In the genomic region with DNA sequence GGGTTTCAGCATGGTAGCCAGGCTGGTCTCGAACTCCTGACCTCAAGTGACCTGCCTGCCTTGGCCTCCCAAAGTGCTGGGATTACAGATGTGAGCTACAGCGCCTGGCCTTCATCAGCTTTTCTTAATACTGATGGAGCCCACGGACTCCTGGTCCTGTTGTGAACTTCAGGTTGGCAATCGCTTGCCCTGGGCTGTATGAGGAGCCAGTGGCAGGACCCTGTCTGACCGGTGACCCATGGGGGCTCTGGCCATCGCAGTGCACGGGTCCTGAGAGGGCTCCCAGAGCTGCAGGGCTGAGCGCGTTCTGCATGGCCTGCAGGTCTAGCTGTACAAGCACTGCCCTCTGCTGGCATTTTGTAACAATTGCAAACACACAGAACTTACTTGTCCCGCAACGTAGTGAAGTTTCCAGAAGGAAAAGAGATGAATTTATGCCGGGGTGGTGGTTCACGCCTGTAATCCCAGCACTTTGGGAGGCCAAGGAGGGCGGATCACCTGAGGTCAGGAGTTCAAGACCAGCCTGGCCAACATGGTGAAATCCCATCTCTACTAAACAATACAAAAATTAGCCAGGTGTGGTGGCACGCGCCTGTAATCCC, we compare ENCODE assay signal across 1 cellular context.
TF ChIP-seq lines count a peak whose summit lies in the region.

No MANE protein-coding gene starts in this region.

TF ChIP-seq in HepG2, 621 proteins besides CTCF, POLR2A, EP300 and RAD21 (continued from another document and continues in another):
- TF ChIP-seq, protein P1, sequence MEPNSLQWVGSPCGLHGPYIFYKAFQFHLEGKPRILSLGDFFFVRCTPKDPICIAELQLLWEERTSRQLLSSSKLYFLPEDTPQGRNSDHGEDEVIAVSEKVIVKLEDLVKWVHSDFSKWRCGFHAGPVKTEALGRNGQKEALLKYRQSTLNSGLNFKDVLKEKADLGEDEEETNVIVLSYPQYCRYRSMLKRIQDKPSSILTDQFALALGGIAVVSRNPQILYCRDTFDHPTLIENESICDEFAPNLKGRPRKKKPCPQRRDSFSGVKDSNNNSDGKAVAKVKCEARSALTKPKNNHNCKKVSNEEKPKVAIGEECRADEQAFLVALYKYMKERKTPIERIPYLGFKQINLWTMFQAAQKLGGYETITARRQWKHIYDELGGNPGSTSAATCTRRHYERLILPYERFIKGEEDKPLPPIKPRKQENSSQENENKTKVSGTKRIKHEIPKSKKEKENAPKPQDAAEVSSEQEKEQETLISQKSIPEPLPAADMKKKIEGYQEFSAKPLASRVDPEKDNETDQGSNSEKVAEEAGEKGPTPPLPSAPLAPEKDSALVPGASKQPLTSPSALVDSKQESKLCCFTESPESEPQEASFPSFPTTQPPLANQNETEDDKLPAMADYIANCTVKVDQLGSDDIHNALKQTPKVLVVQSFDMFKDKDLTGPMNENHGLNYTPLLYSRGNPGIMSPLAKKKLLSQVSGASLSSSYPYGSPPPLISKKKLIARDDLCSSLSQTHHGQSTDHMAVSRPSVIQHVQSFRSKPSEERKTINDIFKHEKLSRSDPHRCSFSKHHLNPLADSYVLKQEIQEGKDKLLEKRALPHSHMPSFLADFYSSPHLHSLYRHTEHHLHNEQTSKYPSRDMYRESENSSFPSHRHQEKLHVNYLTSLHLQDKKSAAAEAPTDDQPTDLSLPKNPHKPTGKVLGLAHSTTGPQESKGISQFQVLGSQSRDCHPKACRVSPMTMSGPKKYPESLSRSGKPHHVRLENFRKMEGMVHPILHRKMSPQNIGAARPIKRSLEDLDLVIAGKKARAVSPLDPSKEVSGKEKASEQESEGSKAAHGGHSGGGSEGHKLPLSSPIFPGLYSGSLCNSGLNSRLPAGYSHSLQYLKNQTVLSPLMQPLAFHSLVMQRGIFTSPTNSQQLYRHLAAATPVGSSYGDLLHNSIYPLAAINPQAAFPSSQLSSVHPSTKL (CRISPR knock-in tag; IDR thresholded peaks at IDR 0.05), result peak; percentile 27; the same call in 1 of the 2 replicates
- peak; percentile 28; the same call in 1 of the 2 replicates for TF ChIP-seq ZNF580 (CRISPR knock-in tag; IDR thresholded peaks at IDR 0.05; ENCODE audit: borderline replicate concordance, low read depth)
- TF ChIP-seq, protein P2, sequence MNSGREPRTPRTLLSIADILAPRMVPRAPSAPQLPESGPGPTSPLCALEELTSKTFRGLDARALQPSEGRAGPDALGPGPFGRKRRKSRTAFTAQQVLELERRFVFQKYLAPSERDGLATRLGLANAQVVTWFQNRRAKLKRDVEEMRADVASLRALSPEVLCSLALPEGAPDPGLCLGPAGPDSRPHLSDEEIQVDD (CRISPR knock-in tag; IDR thresholded peaks at IDR 0.05; ENCODE audit: borderline replicate concordance), result 0 out of 2 replicates have a peak, but pooled peaks have one; percentile 25
- TF ChIP-seq HOXA3 (CRISPR knock-in tag; IDR thresholded peaks at IDR 0.05), result peak; percentile 70
- 0 out of 2 replicates have a peak, but pooled peaks have one; percentile 40 for TF ChIP-seq ZNF142 (CRISPR knock-in tag; IDR thresholded peaks at IDR 0.05)
- 0 out of 2 replicates have a peak, but pooled peaks have one; percentile 36 for TF ChIP-seq MTF2 (CRISPR knock-in tag; IDR thresholded peaks at IDR 0.05; ENCODE audit: borderline replicate concordance)
- peak; percentile 79; the same call in 1 of the 2 replicates for TF ChIP-seq ZBTB7A (CRISPR knock-in tag; IDR thresholded peaks at IDR 0.05)
- 0 out of 2 replicates have a peak, but pooled peaks have one; percentile 34 for TF ChIP-seq SOX5 (CRISPR knock-in tag; IDR thresholded peaks at IDR 0.05; ENCODE audit: borderline replicate concordance)
- peak; percentile 66; the same call in 1 of the 2 replicates for TF ChIP-seq ARID4A (CRISPR knock-in tag; IDR thresholded peaks at IDR 0.05; ENCODE audit: borderline replicate concordance)
- 0 out of 2 replicates have a peak, but pooled peaks have one; percentile 55 for TF ChIP-seq GLI4 (CRISPR knock-in tag; IDR thresholded peaks at IDR 0.05; ENCODE audit: borderline replicate concordance)
- TF ChIP-seq HIVEP1 (CRISPR knock-in tag; IDR thresholded peaks at IDR 0.05), result peak; percentile 66; the same call in 1 of the 2 replicates
- 0 out of 2 replicates have a peak, but pooled peaks have one; percentile 32 for TF ChIP-seq ZNF564 (CRISPR knock-in tag; IDR thresholded peaks at IDR 0.05)
- peak; percentile 66; the same call in 1 of the 2 replicates for TF ChIP-seq SP4 (CRISPR knock-in tag; IDR thresholded peaks at IDR 0.05)
- peak; percentile 71; the same call in 1 of the 2 replicates for TF ChIP-seq ZNF567 (CRISPR knock-in tag; IDR thresholded peaks at IDR 0.05; ENCODE audit: borderline replicate concordance)
- TF ChIP-seq ZNF761 (CRISPR knock-in tag; conservative IDR thresholded peaks at IDR 0.05), result 0 out of 2 replicates have a peak, but pooled peaks have one; percentile 33
- peak; percentile 66; the same call in 1 of the 2 replicates for TF ChIP-seq NFKB2 (CRISPR knock-in tag; IDR thresholded peaks at IDR 0.05; ENCODE audit: borderline replicate concordance)
- TF ChIP-seq ZNF687 (CRISPR knock-in tag; IDR thresholded peaks at IDR 0.05), result peak; percentile 90
- peak; percentile 40; the same call in 1 of the 2 replicates for TF ChIP-seq ZNF121 (CRISPR knock-in tag; IDR thresholded peaks at IDR 0.05)
- peak; percentile 83; the same call in 1 of the 2 replicates for TF ChIP-seq SMAD1 (CRISPR knock-in tag; IDR thresholded peaks at IDR 0.05; ENCODE audit: borderline replicate concordance, low read depth)
- TF ChIP-seq NFATC3 (CRISPR knock-in tag; IDR thresholded peaks at IDR 0.05), result 0 out of 2 replicates have a peak, but pooled peaks have one; percentile 43
- TF ChIP-seq ZSCAN9 (CRISPR knock-in tag; IDR thresholded peaks at IDR 0.05; ENCODE audit: borderline replicate concordance), result 0 out of 2 replicates have a peak, but pooled peaks have one; percentile 20
- TF ChIP-seq ZNF329 (CRISPR knock-in tag; IDR thresholded peaks at IDR 0.05; ENCODE audit: low read depth), result peak; percentile 54; the same call in 1 of the 2 replicates
- 0 out of 2 replicates have a peak, but pooled peaks have one; percentile 53 for TF ChIP-seq CEBPG (CRISPR knock-in tag; IDR thresholded peaks at IDR 0.05)
- TF ChIP-seq HDAC1 (CRISPR knock-in tag; IDR thresholded peaks at IDR 0.05), result 0 out of 2 replicates have a peak, but pooled peaks have one; percentile 24
- TF ChIP-seq ERF (CRISPR knock-in tag; IDR thresholded peaks at IDR 0.05), result peak; percentile 52; the same call in 1 of the 2 replicates
- peak; percentile 26; the same call in 1 of the 2 replicates for TF ChIP-seq ZNF263 (CRISPR knock-in tag; IDR thresholded peaks at IDR 0.05)
- TF ChIP-seq UBTF (CRISPR knock-in tag; IDR thresholded peaks at IDR 0.05), result peak; percentile 60
- 0 out of 2 replicates have a peak, but pooled peaks have one; percentile 62 for TF ChIP-seq ZNF572 (CRISPR knock-in tag; IDR thresholded peaks at IDR 0.05)
